In the genomic region with DNA sequence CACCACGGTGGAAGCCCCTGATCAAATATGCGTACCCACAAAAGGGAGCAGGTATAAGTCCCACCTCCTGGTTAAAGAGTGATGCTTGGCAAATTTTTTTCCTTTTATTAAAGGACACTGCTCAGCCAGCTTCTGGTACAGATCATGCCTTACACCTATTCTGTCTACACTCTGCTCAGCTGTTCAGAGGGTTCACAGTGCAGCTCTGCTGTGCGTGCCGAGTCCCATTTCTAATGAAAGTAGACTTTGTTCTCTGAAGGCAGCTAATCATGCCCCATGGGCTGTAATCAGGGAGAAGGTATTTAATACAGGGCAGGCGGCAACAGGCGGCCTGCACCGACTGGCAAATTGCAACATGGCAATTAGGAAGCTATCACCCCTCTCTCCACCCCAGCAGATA, we compare ENCODE assay signal across 18 cellular contexts. TPM values are rescaled to one million over a fixed set of nuclear protein-coding genes. Genes with fewer than 3 reads are reported as not detected.
DNase-seq lines count a peak whose midpoint lies in the region; ATAC-seq, FAIRE-seq and TF ChIP-seq lines count a peak whose summit lies in the region.
"Had no signal": no experiment of that assay in that cellular context is flagged by ENCODE, and none has a peak within 500 bp of the region (broad histone marks: within the 10 kb centered on the region; RNA-seq: fewer than 3 reads in every experiment).

No MANE protein-coding gene starts in this region.

- no peaks in the 10 kb centered on the region for H3K9me3 ChIP-seq in left ventricle myocardium inferior (replicated peaks)
- H3K9me3 ChIP-seq in HepG2 (ENCODE audit: low read length), result no peaks in the 10 kb centered on the region
- H3K9me3 ChIP-seq: upper lobe of left lung had no signal

- no peak for TF ChIP-seq RAD21 in HepG2 (CRISPR knock-in tag; IDR thresholded peaks at IDR 0.05)

- H3K4me1 Mint-ChIP-seq in type B pancreatic cell (ENCODE audit: unreplicated experiment), result peaks cover 30% of the 10 kb centered on the region

- BruUV-seq in HepG2 (replicated peaks; lab: Mats Ljungman, UMichigan), result no TSS peak

- peak overlapping the region; percentile 16; the same call in 1 of the 2 replicates for H3K9ac ChIP-seq in HepG2 (ENCODE audit: insufficient read depth, low read depth, low read length)

- peak overlapping the region; percentile 50 for H3K4me2 ChIP-seq in HepG2 (ENCODE audit: low read depth, low read length)

- H3K79me2 ChIP-seq in HepG2 (ENCODE audit: insufficient read depth, low read length), result peaks cover 50% of the 10 kb centered on the region

- no peak for TF ChIP-seq POLR2A in HepG2 (IDR thresholded peaks at IDR 0.05; ENCODE audit: insufficient read depth in 1 of 2, low read depth in 2 of 2, low read length in 2 of 2)

- CTCF ChIA-PET in HepG2 (lab: Yijun Ruan, JAX; ENCODE audit: low intra/inter-chr PET ratio, low total read pairs), result no interaction called here

- H3K27me3 Mint-ChIP-seq in type B pancreatic cell, result no peaks in the 10 kb centered on the region

- in situ Hi-C loops in HepG2 (cut with HindIII; ENCODE audit: extremely low pct_ligation_motif_present, low pct_unique_long_range_greater_than_20kb), result loop anchor here (5.0 kb wide), 1 partner anchor 37 kb away; the partner anchor contains the start of gene DLK2

- H3K4me3 ChIP-seq in left ventricle myocardium inferior (no peak overlapping the region), bronchial epithelial cell (ENCODE audit: low read depth, low read length) (no peak overlapping the region), HepG2 (replicated peaks in 1 of 3; ENCODE audit: insufficient read depth in 1 of 3, low read depth in 2 of 3, low read length in 3 of 3) (0 out of 6 replicates have a peak overlapping the region, but pooled peaks of 1 of the 3 experiments have one; percentile 30)
- H3K4me3 ChIP-seq: upper lobe of left lung had no signal

- ATAC-seq in Right ventricle myocardium superior (ENCODE audit: poor library complexity), result no peak
- peak; percentile 69 for ATAC-seq in HepG2
- ATAC-seq: activated CD8-positive, alpha-beta T cell treated with anti-CD3 and anti-CD28 coated beads, Interleukin-2, amount 10 ng/mL, durations not matched to agents 7 days and 5 days; right cardiac atrium had no signal

- no peaks in the 10 kb centered on the region for H3K4me1 ChIP-seq in left ventricle myocardium inferior
- H3K4me1 ChIP-seq in HepG2 (ENCODE audit: insufficient read depth, low read length), result peaks cover 8% of the 10 kb centered on the region

- WGBS in HepG2 (ENCODE audit: low lambda C conversion rate), result 12% methylated on average over 7 of the region's 7 CpGs

- H3K4me3 Mint-ChIP-seq in type B pancreatic cell, result no peak overlapping the region
- H3K4me3 Mint-ChIP-seq: activated CD8-positive, alpha-beta T cell treated with anti-CD3 and anti-CD28 coated beads, Interleukin-2, amount 10 ng/mL, durations not matched to agents 7 days and 5 days had no signal

- TF ChIP-seq CTCF in left ventricle myocardium inferior (IDR thresholded peaks at IDR 0.05; ENCODE audit: borderline replicate concordance) (no peak), bronchial epithelial cell (IDR thresholded peaks at IDR 0.05; ENCODE audit: insufficient read depth, low read length, severe bottlenecking) (no peak), HepG2 (CRISPR knock-in tag; IDR thresholded peaks at IDR 0.05) (no peak), type B pancreatic cell (conservative IDR thresholded peaks at IDR 0.05) (no peak)

- H4K20me1 ChIP-seq in HepG2 (ENCODE audit: insufficient read depth, low read length), result no peaks in the 10 kb centered on the region

- H3K9me3 Mint-ChIP-seq in type B pancreatic cell, result no peaks in the 10 kb centered on the region

- H3K27me3 ChIP-seq in left ventricle myocardium inferior (ENCODE audit: low read depth) (no peaks in the 10 kb centered on the region), bronchial epithelial cell (ENCODE audit: control insufficient read depth, insufficient read depth, low read length) (no peaks in the 10 kb centered on the region), HepG2 (ENCODE audit: control insufficient read depth in 1 of 2, insufficient read depth in 2 of 2, low read length in 2 of 2) (no peaks in the 10 kb centered on the region)
- H3K27me3 ChIP-seq: upper lobe of left lung had no signal

- intact Hi-C loops in left ventricle myocardium inferior (cut with micrococcal nuclease) (loop anchor here (5.0 to 10.0 kb wide), 2 partner anchors 42 to 109 kb away; no protein-coding TSS in a partner anchor), Right ventricle myocardium superior (cut with DNase I) (no loop called here), HepG2 (cut with micrococcal nuclease; ENCODE audit: unreplicated experiment) (loop anchor here (5.0 to 10.0 kb wide), 2 partner anchors 59 to 232 kb away; no protein-coding TSS in a partner anchor)

- FAIRE-seq in bronchial epithelial cell (lab: Jason Lieb, UNC) (no peak), HepG2 (lab: Jason Lieb, UNC) (peak; percentile 83)

- peak overlapping the region; percentile 72 for H3K27ac Mint-ChIP-seq in type B pancreatic cell

- POLR2A ChIA-PET in HepG2 (lab: Yijun Ruan, JAX), result interaction anchor here (1.1 to 6.4 kb wide), 9 partner anchors 9 to 319 kb away, joined by 3 to 141 read pairs (median 6); partner anchors contain the start of genes ABCC10, DLK2, LRRC73 and TJAP1

- DNase-seq in left ventricle myocardium inferior (no peak), Right ventricle myocardium superior (no peak), bronchial epithelial cell (ENCODE audit: low read depth) (peak; percentile 39), HepG2 (ENCODE audit: low spot score) (peak; percentile 89), type B pancreatic cell (ENCODE audit: extremely low spot score, unreplicated experiment) (no peak), SW480 (ENCODE audit: low spot score) (no peak), dedifferentiated amniotic fluid mesenchymal stem cell (ENCODE audit: extremely low spot score) (no peak)
- DNase-seq in activated naive CD4-positive, alpha-beta T cell (lab: John Stamatoyannopoulos, UW), result no peak
- DNase-seq: ACHN; activated CD8-positive, alpha-beta T cell treated with anti-CD3 and anti-CD28 coated beads, Interleukin-2, amount 10 ng/mL, durations not matched to agents 7 days and 5 days; effector CD8-positive, alpha-beta T cell; kidney glomerular epithelial cell; NCI-H187; NCI-H345; occipital lobe; right cardiac atrium; stimulated activated naive CD4-positive, alpha-beta T cell treated with Interleukin-2 at 50 U/mL for 16 hours; upper lobe of left lung had no signal

- TF ChIP-seq EP300 in HepG2 (IDR thresholded peaks at IDR 0.05; ENCODE audit: low read depth in 2 of 2, low read length in 2 of 2) (peak in 1 of 2 experiments; percentile 49; a peak in 1 of 4 replicates), HepG2 (CRISPR knock-in tag; IDR thresholded peaks at IDR 0.05; ENCODE audit: borderline replicate concordance) (no peak)

- H3K36me3 Mint-ChIP-seq in type B pancreatic cell, result no peaks in the 10 kb centered on the region

- H3K36me3 ChIP-seq in left ventricle myocardium inferior (peaks cover 13% of the 10 kb centered on the region), bronchial epithelial cell (ENCODE audit: control insufficient read depth, insufficient read depth, low read length) (peaks cover 6% of the 10 kb centered on the region), HepG2 (replicated peaks in 1 of 2; ENCODE audit: control insufficient read depth in 1 of 2, insufficient read depth in 2 of 2, low read length in 2 of 2) (peaks cover 12% of the 10 kb centered on the region in 2 experiments)

- H3K27ac ChIP-seq in left ventricle myocardium inferior (replicated peaks) (peak overlapping the region; percentile 84), HepG2 (ENCODE audit: extremely low read length, insufficient read depth, low read length) (no peak overlapping the region)

- H2AFZ ChIP-seq in HepG2 (ENCODE audit: low read length), result no peak overlapping the region

RNA-seq across cellular contexts. Expression of gene LRRC73, which starts 16.3 kb away (rescaled TPM):
- total RNA-seq in left ventricle myocardium inferior (1.6 TPM), Right ventricle myocardium superior (1.4 TPM), bronchial epithelial cell (0.13 and 0.26 TPM in 2 replicates), HepG2 (2016; rRNA removed; fragmentation: Illumina TruSeq; extraction: Trizol) (0.11 and 0.17 TPM in 2 replicates), type B pancreatic cell (ENCODE audit: low replicate concordance) (1.5 and 2.9 TPM in 2 replicates)
- 0.20 TPM in 1 of 2 replicates, not detected in the other for total RNA-seq in HepG2 (2016; cell fraction: cytosol; rRNA removed; fragmentation: Illumina TruSeq; extraction: Trizol; ENCODE audit: low read depth)
- 0.16 and 0.22 TPM in 2 replicates for total RNA-seq in HepG2 (2016; cell fraction: insoluble cytoplasmic fraction; rRNA removed; fragmentation: Illumina TruSeq; extraction: Trizol)
- total RNA-seq in HepG2 (2016; cell fraction: membrane; rRNA removed; fragmentation: Illumina TruSeq; extraction: Trizol), result 0.25 and 0.45 TPM in 2 replicates
- 0.28 TPM in 1 of 2 replicates, not detected in the other for total RNA-seq in HepG2 (2016; cell fraction: nucleus; rRNA removed; fragmentation: Illumina TruSeq; extraction: Trizol)
- polyA plus RNA-seq in HepG2 (2011; rRNA removed), result 0.08 and 0.12 TPM in 2 replicates
- 0.05 and 0.11 TPM in 2 replicates for polyA plus RNA-seq in HepG2 (2011; cell fraction: cytosol; rRNA removed)
- 0.28 and 0.39 TPM in 2 replicates for polyA plus RNA-seq in HepG2 (2011; cell fraction: nucleus; rRNA removed)
- polyA plus RNA-seq in HepG2 (2012), result 0.12 and 0.17 TPM in 2 replicates
- polyA plus RNA-seq in HepG2 (2016; cell fraction: cytosol; fragmentation: Illumina TruSeq; extraction: Trizol; ENCODE audit: low read depth), result 0.10 and 0.14 TPM in 2 replicates
- polyA plus RNA-seq in HepG2 (2016; cell fraction: insoluble cytoplasmic fraction; fragmentation: Illumina TruSeq; extraction: Trizol; ENCODE audit: low read depth), result 0.19 and 0.41 TPM in 2 replicates
- polyA plus RNA-seq in HepG2 (2016; cell fraction: membrane; fragmentation: Illumina TruSeq; extraction: Trizol; ENCODE audit: low read depth), result 0.17 and 0.19 TPM in 2 replicates
- polyA plus RNA-seq in HepG2 (2016; cell fraction: nucleus; fragmentation: Illumina TruSeq; extraction: Trizol; ENCODE audit: insufficient read depth, low read depth), result not detected in 2 replicates
- 0.06 and 0.09 TPM in 2 replicates for polyA minus RNA-seq in HepG2 (2011; rRNA and poly(A)+ RNA removed; ENCODE audit: low replicate concordance)
- not detected in 2 replicates for polyA minus RNA-seq in HepG2 (2011; cell fraction: cytosol; rRNA and poly(A)+ RNA removed)
- polyA minus RNA-seq in HepG2 (2011; cell fraction: nucleus; rRNA and poly(A)+ RNA removed), result 0.50 and 0.77 TPM in 2 replicates

RNA-seq across cellular contexts. Expression of gene TJAP1, which starts 16.5 kb away (rescaled TPM):
- 24.1 TPM for total RNA-seq in left ventricle myocardium inferior
- 20.5 TPM for total RNA-seq in Right ventricle myocardium superior
- total RNA-seq in bronchial epithelial cell, result 6.1 and 6.6 TPM in 2 replicates
- total RNA-seq in HepG2 (2016; rRNA removed; fragmentation: Illumina TruSeq; extraction: Trizol), result 10.2 and 15.7 TPM in 2 replicates
- total RNA-seq in HepG2 (2016; cell fraction: cytosol; rRNA removed; fragmentation: Illumina TruSeq; extraction: Trizol; ENCODE audit: low read depth), result 6.4 and 7.2 TPM in 2 replicates
- 12.5 and 16.8 TPM in 2 replicates for total RNA-seq in HepG2 (2016; cell fraction: insoluble cytoplasmic fraction; rRNA removed; fragmentation: Illumina TruSeq; extraction: Trizol)
- total RNA-seq in HepG2 (2016; cell fraction: membrane; rRNA removed; fragmentation: Illumina TruSeq; extraction: Trizol), result 7.9 and 8.5 TPM in 2 replicates
- 22.6 and 23.5 TPM in 2 replicates for total RNA-seq in HepG2 (2016; cell fraction: nucleus; rRNA removed; fragmentation: Illumina TruSeq; extraction: Trizol)
- 41.6 and 48.3 TPM in 2 replicates for polyA plus RNA-seq in HepG2 (2011; rRNA removed)
- 19.2 and 22.0 TPM in 2 replicates for polyA plus RNA-seq in HepG2 (2011; cell fraction: cytosol; rRNA removed)
- polyA plus RNA-seq in HepG2 (2011; cell fraction: nucleus; rRNA removed), result 220 TPM in 2 replicates
- polyA plus RNA-seq in HepG2 (2012), result 27.3 and 28.6 TPM in 2 replicates
- polyA plus RNA-seq in HepG2 (2016; cell fraction: cytosol; fragmentation: Illumina TruSeq; extraction: Trizol; ENCODE audit: low read depth), result 2.1 and 2.3 TPM in 2 replicates
- polyA plus RNA-seq in HepG2 (2016; cell fraction: insoluble cytoplasmic fraction; fragmentation: Illumina TruSeq; extraction: Trizol; ENCODE audit: low read depth), result 13.6 and 18.5 TPM in 2 replicates
- 6.4 and 6.8 TPM in 2 replicates for polyA plus RNA-seq in HepG2 (2016; cell fraction: membrane; fragmentation: Illumina TruSeq; extraction: Trizol; ENCODE audit: low read depth)
- 89.6 and 90.5 TPM in 2 replicates for polyA plus RNA-seq in HepG2 (2016; cell fraction: nucleus; fragmentation: Illumina TruSeq; extraction: Trizol; ENCODE audit: insufficient read depth, low read depth)
- polyA minus RNA-seq in HepG2 (2011; rRNA and poly(A)+ RNA removed; ENCODE audit: low replicate concordance), result 17.3 and 27.1 TPM in 2 replicates
- 9.3 and 9.7 TPM in 2 replicates for polyA minus RNA-seq in HepG2 (2011; cell fraction: cytosol; rRNA and poly(A)+ RNA removed)
- polyA minus RNA-seq in HepG2 (2011; cell fraction: nucleus; rRNA and poly(A)+ RNA removed), result 38.8 and 46.0 TPM in 2 replicates
- total RNA-seq in type B pancreatic cell (ENCODE audit: low replicate concordance), result 34.7 and 44.5 TPM in 2 replicates

RNA-seq across cellular contexts. Expression of gene YIPF3, which starts 22.9 kb away (rescaled TPM):
- total RNA-seq in left ventricle myocardium inferior (69.9 TPM), Right ventricle myocardium superior (64.0 TPM), bronchial epithelial cell (62.3 and 83.2 TPM in 2 replicates), HepG2 (2016; rRNA removed; fragmentation: Illumina TruSeq; extraction: Trizol) (51.2 and 107 TPM in 2 replicates), type B pancreatic cell (ENCODE audit: low replicate concordance) (122 and 135 TPM in 2 replicates)
- total RNA-seq in HepG2 (2016; cell fraction: cytosol; rRNA removed; fragmentation: Illumina TruSeq; extraction: Trizol; ENCODE audit: low read depth), result 19.3 and 20.8 TPM in 2 replicates
- total RNA-seq in HepG2 (2016; cell fraction: insoluble cytoplasmic fraction; rRNA removed; fragmentation: Illumina TruSeq; extraction: Trizol), result 52.6 and 108 TPM in 2 replicates
- total RNA-seq in HepG2 (2016; cell fraction: membrane; rRNA removed; fragmentation: Illumina TruSeq; extraction: Trizol), result 31.6 and 33.9 TPM in 2 replicates
- 73.3 and 83.7 TPM in 2 replicates for total RNA-seq in HepG2 (2016; cell fraction: nucleus; rRNA removed; fragmentation: Illumina TruSeq; extraction: Trizol)
- polyA plus RNA-seq in HepG2 (2011; rRNA removed), result 206 and 248 TPM in 2 replicates
- polyA plus RNA-seq in HepG2 (2011; cell fraction: cytosol; rRNA removed), result 157 and 165 TPM in 2 replicates
- polyA plus RNA-seq in HepG2 (2011; cell fraction: nucleus; rRNA removed), result 258 and 264 TPM in 2 replicates
- polyA plus RNA-seq in HepG2 (2012), result 74.4 and 84.6 TPM in 2 replicates
- polyA plus RNA-seq in HepG2 (2016; cell fraction: cytosol; fragmentation: Illumina TruSeq; extraction: Trizol; ENCODE audit: low read depth), result 20.5 and 25.2 TPM in 2 replicates
- polyA plus RNA-seq in HepG2 (2016; cell fraction: insoluble cytoplasmic fraction; fragmentation: Illumina TruSeq; extraction: Trizol; ENCODE audit: low read depth), result 66.6 and 70.3 TPM in 2 replicates
- polyA plus RNA-seq in HepG2 (2016; cell fraction: membrane; fragmentation: Illumina TruSeq; extraction: Trizol; ENCODE audit: low read depth), result 36.5 and 37.7 TPM in 2 replicates
- 171 and 181 TPM in 2 replicates for polyA plus RNA-seq in HepG2 (2016; cell fraction: nucleus; fragmentation: Illumina TruSeq; extraction: Trizol; ENCODE audit: insufficient read depth, low read depth)
- 223 and 558 TPM in 2 replicates for polyA minus RNA-seq in HepG2 (2011; rRNA and poly(A)+ RNA removed; ENCODE audit: low replicate concordance)
- polyA minus RNA-seq in HepG2 (2011; cell fraction: cytosol; rRNA and poly(A)+ RNA removed), result 65.6 and 67.3 TPM in 2 replicates
- 65.1 and 74.2 TPM in 2 replicates for polyA minus RNA-seq in HepG2 (2011; cell fraction: nucleus; rRNA and poly(A)+ RNA removed)

RNA-seq across cellular contexts. Expression of gene POLR1C, which starts 23.1 kb away (rescaled TPM):
- 14.7 TPM for total RNA-seq in left ventricle myocardium inferior
- total RNA-seq in Right ventricle myocardium superior, result 15.6 TPM
- total RNA-seq in bronchial epithelial cell, result 25.5 and 38.2 TPM in 2 replicates
- 72.2 and 75.6 TPM in 2 replicates for total RNA-seq in HepG2 (2016; rRNA removed; fragmentation: Illumina TruSeq; extraction: Trizol)
- total RNA-seq in HepG2 (2016; cell fraction: cytosol; rRNA removed; fragmentation: Illumina TruSeq; extraction: Trizol; ENCODE audit: low read depth), result 19.4 and 24.1 TPM in 2 replicates
- 70.2 and 74.8 TPM in 2 replicates for total RNA-seq in HepG2 (2016; cell fraction: insoluble cytoplasmic fraction; rRNA removed; fragmentation: Illumina TruSeq; extraction: Trizol)
- 23.7 and 25.3 TPM in 2 replicates for total RNA-seq in HepG2 (2016; cell fraction: membrane; rRNA removed; fragmentation: Illumina TruSeq; extraction: Trizol)
- total RNA-seq in HepG2 (2016; cell fraction: nucleus; rRNA removed; fragmentation: Illumina TruSeq; extraction: Trizol), result 59.4 and 67.1 TPM in 2 replicates
- polyA plus RNA-seq in HepG2 (2011; rRNA removed), result 55.2 and 62.6 TPM in 2 replicates
- 38.9 and 45.7 TPM in 2 replicates for polyA plus RNA-seq in HepG2 (2011; cell fraction: cytosol; rRNA removed)
- polyA plus RNA-seq in HepG2 (2011; cell fraction: nucleus; rRNA removed), result 96.3 and 102 TPM in 2 replicates
- 50.7 and 62.3 TPM in 2 replicates for polyA plus RNA-seq in HepG2 (2012)
- polyA plus RNA-seq in HepG2 (2016; cell fraction: cytosol; fragmentation: Illumina TruSeq; extraction: Trizol; ENCODE audit: low read depth), result 7.2 and 7.7 TPM in 2 replicates
- 58.7 and 61.6 TPM in 2 replicates for polyA plus RNA-seq in HepG2 (2016; cell fraction: insoluble cytoplasmic fraction; fragmentation: Illumina TruSeq; extraction: Trizol; ENCODE audit: low read depth)
- polyA plus RNA-seq in HepG2 (2016; cell fraction: membrane; fragmentation: Illumina TruSeq; extraction: Trizol; ENCODE audit: low read depth), result 9.7 and 11.7 TPM in 2 replicates
- 97.9 and 104 TPM in 2 replicates for polyA plus RNA-seq in HepG2 (2016; cell fraction: nucleus; fragmentation: Illumina TruSeq; extraction: Trizol; ENCODE audit: insufficient read depth, low read depth)
- 40.9 and 99.4 TPM in 2 replicates for polyA minus RNA-seq in HepG2 (2011; rRNA and poly(A)+ RNA removed; ENCODE audit: low replicate concordance)
- 17.0 and 20.2 TPM in 2 replicates for polyA minus RNA-seq in HepG2 (2011; cell fraction: cytosol; rRNA and poly(A)+ RNA removed)
- polyA minus RNA-seq in HepG2 (2011; cell fraction: nucleus; rRNA and poly(A)+ RNA removed), result 41.5 and 42.6 TPM in 2 replicates
- 57.4 and 60.8 TPM in 2 replicates for total RNA-seq in type B pancreatic cell (ENCODE audit: low replicate concordance)

RNA-seq across cellular contexts. Expression of gene DLK2, which starts 38.5 kb away (rescaled TPM):
- total RNA-seq in left ventricle myocardium inferior, result 3.3 TPM
- total RNA-seq in Right ventricle myocardium superior, result 1.0 TPM
- total RNA-seq in bronchial epithelial cell, result 4.1 and 8.2 TPM in 2 replicates
- 0.74 and 1.2 TPM in 2 replicates for total RNA-seq in HepG2 (2016; rRNA removed; fragmentation: Illumina TruSeq; extraction: Trizol)
- total RNA-seq in HepG2 (2016; cell fraction: cytosol; rRNA removed; fragmentation: Illumina TruSeq; extraction: Trizol; ENCODE audit: low read depth), result 0.62 and 0.81 TPM in 2 replicates
- total RNA-seq in HepG2 (2016; cell fraction: insoluble cytoplasmic fraction; rRNA removed; fragmentation: Illumina TruSeq; extraction: Trizol), result 1.1 and 1.4 TPM in 2 replicates
- 0.71 and 1.7 TPM in 2 replicates for total RNA-seq in HepG2 (2016; cell fraction: membrane; rRNA removed; fragmentation: Illumina TruSeq; extraction: Trizol)
- 0.81 TPM in 2 replicates for total RNA-seq in HepG2 (2016; cell fraction: nucleus; rRNA removed; fragmentation: Illumina TruSeq; extraction: Trizol)
- 3.8 and 5.9 TPM in 2 replicates for polyA plus RNA-seq in HepG2 (2011; rRNA removed)
- polyA plus RNA-seq in HepG2 (2011; cell fraction: cytosol; rRNA removed), result 5.4 and 6.3 TPM in 2 replicates
- polyA plus RNA-seq in HepG2 (2011; cell fraction: nucleus; rRNA removed), result 5.7 and 8.0 TPM in 2 replicates
- 3.9 and 4.0 TPM in 2 replicates for polyA plus RNA-seq in HepG2 (2012)
- 1.2 TPM in 2 replicates for polyA plus RNA-seq in HepG2 (2016; cell fraction: cytosol; fragmentation: Illumina TruSeq; extraction: Trizol; ENCODE audit: low read depth)
- polyA plus RNA-seq in HepG2 (2016; cell fraction: insoluble cytoplasmic fraction; fragmentation: Illumina TruSeq; extraction: Trizol; ENCODE audit: low read depth), result 0.61 and 0.65 TPM in 2 replicates
- polyA plus RNA-seq in HepG2 (2016; cell fraction: membrane; fragmentation: Illumina TruSeq; extraction: Trizol; ENCODE audit: low read depth), result 1.1 and 2.0 TPM in 2 replicates
- 1.5 and 2.0 TPM in 2 replicates for polyA plus RNA-seq in HepG2 (2016; cell fraction: nucleus; fragmentation: Illumina TruSeq; extraction: Trizol; ENCODE audit: insufficient read depth, low read depth)
- polyA minus RNA-seq in HepG2 (2011; rRNA and poly(A)+ RNA removed; ENCODE audit: low replicate concordance), result 2.9 and 10.0 TPM in 2 replicates
- polyA minus RNA-seq in HepG2 (2011; cell fraction: cytosol; rRNA and poly(A)+ RNA removed), result 2.9 and 3.3 TPM in 2 replicates
- 1.7 TPM in 2 replicates for polyA minus RNA-seq in HepG2 (2011; cell fraction: nucleus; rRNA and poly(A)+ RNA removed)
- total RNA-seq in type B pancreatic cell (ENCODE audit: low replicate concordance), result 3.3 and 3.4 TPM in 2 replicates
- total RNA-seq: activated CD8-positive, alpha-beta T cell treated with anti-CD3 and anti-CD28 coated beads, Interleukin-2, amount 10 ng/mL, durations not matched to agents 7 days and 5 days had no signal

Comparison
In these comparisons a context has a peak if more than half of its experiments do, and no peak if none do; other contexts are left out.
1. DNase-seq: peak in bronchial epithelial cell (single experiment) and HepG2 (single experiment); none in left ventricle myocardium inferior (single experiment), Right ventricle myocardium superior (single experiment), type B pancreatic cell (single experiment), SW480 (single experiment), activated naive CD4-positive, alpha-beta T cell (0 of 4) and dedifferentiated amniotic fluid mesenchymal stem cell (single experiment).